1 cellular context compared by ENCODE assay signal in genomic region chr17:72338847-72339790, GRCh38.
TF ChIP-seq lines count a peak whose summit lies in the region.

No MANE protein-coding gene starts in this region.

TF ChIP-seq in HepG2, 621 proteins besides CTCF, POLR2A, EP300 and RAD21 (continued from another document and continues in another):
- no peak; the same call in 1 of the 2 replicates for TF ChIP-seq ZNF414 (CRISPR knock-in tag; IDR thresholded peaks at IDR 0.05)
- TF ChIP-seq XBP1 (CRISPR knock-in tag; IDR thresholded peaks at IDR 0.05), result no peak
- no peak; the same call in 1 of the 2 replicates for TF ChIP-seq KLF11 (CRISPR knock-in tag; IDR thresholded peaks at IDR 0.05)
- TF ChIP-seq MATR3 (CRISPR knock-in tag; IDR thresholded peaks at IDR 0.05), result no peak
- TF ChIP-seq THYN1 (CRISPR knock-in tag; IDR thresholded peaks at IDR 0.05; ENCODE audit: borderline replicate concordance, low read depth), result peak; percentile 16; the same call in 1 of the 2 replicates
- TF ChIP-seq ZSCAN25 (CRISPR knock-in tag; IDR thresholded peaks at IDR 0.05), result no peak
- no peak; the same call in 1 of the 2 replicates for TF ChIP-seq JUNB (CRISPR knock-in tag; IDR thresholded peaks at IDR 0.05; ENCODE audit: borderline replicate concordance)
- no peak for TF ChIP-seq NFKBIZ (CRISPR knock-in tag; IDR thresholded peaks at IDR 0.05)
- peak; percentile 5; the same call in 1 of the 2 replicates for TF ChIP-seq ZMYM3 (CRISPR knock-in tag; IDR thresholded peaks at IDR 0.05)
- TF ChIP-seq CBFB (CRISPR knock-in tag; IDR thresholded peaks at IDR 0.05), result no peak
- no peak; the same call in none of the 2 replicates for TF ChIP-seq KMT2A (CRISPR knock-in tag; IDR thresholded peaks at IDR 0.05)
- TF ChIP-seq ZNF772 (CRISPR knock-in tag; IDR thresholded peaks at IDR 0.05), result no peak
- TF ChIP-seq TGIF2 (CRISPR knock-in tag; IDR thresholded peaks at IDR 0.05), result no peak
- 0 out of 2 replicates have a peak, but pooled peaks have one; percentile 62 for TF ChIP-seq ZFP90 (CRISPR knock-in tag; IDR thresholded peaks at IDR 0.05; ENCODE audit: borderline replicate concordance)
- peak; percentile 92 for TF ChIP-seq ZNF18 (CRISPR knock-in tag; IDR thresholded peaks at IDR 0.05; ENCODE audit: insufficient replicate concordance)
- no peak for TF ChIP-seq ZNF44 (CRISPR knock-in tag; IDR thresholded peaks at IDR 0.05)
- no peak for TF ChIP-seq RNF2 (conservative IDR thresholded peaks at IDR 0.05; ENCODE audit: low read depth)
- no peak for TF ChIP-seq HCFC1 (IDR thresholded peaks at IDR 0.05; ENCODE audit: low read depth, low read length)
- TF ChIP-seq, protein P1, sequence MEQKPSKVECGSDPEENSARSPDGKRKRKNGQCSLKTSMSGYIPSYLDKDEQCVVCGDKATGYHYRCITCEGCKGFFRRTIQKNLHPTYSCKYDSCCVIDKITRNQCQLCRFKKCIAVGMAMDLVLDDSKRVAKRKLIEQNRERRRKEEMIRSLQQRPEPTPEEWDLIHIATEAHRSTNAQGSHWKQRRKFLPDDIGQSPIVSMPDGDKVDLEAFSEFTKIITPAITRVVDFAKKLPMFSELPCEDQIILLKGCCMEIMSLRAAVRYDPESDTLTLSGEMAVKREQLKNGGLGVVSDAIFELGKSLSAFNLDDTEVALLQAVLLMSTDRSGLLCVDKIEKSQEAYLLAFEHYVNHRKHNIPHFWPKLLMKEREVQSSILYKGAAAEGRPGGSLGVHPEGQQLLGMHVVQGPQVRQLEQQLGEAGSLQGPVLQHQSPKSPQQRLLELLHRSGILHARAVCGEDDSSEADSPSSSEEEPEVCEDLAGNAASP (CRISPR knock-in tag; IDR thresholded peaks at IDR 0.05; ENCODE audit: borderline replicate concordance), result no peak
- TF ChIP-seq, protein P2, sequence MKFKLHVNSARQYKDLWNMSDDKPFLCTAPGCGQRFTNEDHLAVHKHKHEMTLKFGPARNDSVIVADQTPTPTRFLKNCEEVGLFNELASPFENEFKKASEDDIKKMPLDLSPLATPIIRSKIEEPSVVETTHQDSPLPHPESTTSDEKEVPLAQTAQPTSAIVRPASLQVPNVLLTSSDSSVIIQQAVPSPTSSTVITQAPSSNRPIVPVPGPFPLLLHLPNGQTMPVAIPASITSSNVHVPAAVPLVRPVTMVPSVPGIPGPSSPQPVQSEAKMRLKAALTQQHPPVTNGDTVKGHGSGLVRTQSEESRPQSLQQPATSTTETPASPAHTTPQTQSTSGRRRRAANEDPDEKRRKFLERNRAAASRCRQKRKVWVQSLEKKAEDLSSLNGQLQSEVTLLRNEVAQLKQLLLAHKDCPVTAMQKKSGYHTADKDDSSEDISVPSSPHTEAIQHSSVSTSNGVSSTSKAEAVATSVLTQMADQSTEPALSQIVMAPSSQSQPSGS (CRISPR knock-in tag; IDR thresholded peaks at IDR 0.05), result peak; percentile 96
- no peak for TF ChIP-seq SP1 (IDR thresholded peaks at IDR 0.05)
- no peak for TF ChIP-seq SP1 (CRISPR knock-in tag; IDR thresholded peaks at IDR 0.05)
- TF ChIP-seq ZNF550 (CRISPR knock-in tag; IDR thresholded peaks at IDR 0.05; ENCODE audit: borderline replicate concordance), result no peak
- TF ChIP-seq HMG20A (CRISPR knock-in tag; IDR thresholded peaks at IDR 0.05; ENCODE audit: borderline replicate concordance), result peak; percentile 70; the same call in 1 of the 2 replicates
- TF ChIP-seq, protein P3, sequence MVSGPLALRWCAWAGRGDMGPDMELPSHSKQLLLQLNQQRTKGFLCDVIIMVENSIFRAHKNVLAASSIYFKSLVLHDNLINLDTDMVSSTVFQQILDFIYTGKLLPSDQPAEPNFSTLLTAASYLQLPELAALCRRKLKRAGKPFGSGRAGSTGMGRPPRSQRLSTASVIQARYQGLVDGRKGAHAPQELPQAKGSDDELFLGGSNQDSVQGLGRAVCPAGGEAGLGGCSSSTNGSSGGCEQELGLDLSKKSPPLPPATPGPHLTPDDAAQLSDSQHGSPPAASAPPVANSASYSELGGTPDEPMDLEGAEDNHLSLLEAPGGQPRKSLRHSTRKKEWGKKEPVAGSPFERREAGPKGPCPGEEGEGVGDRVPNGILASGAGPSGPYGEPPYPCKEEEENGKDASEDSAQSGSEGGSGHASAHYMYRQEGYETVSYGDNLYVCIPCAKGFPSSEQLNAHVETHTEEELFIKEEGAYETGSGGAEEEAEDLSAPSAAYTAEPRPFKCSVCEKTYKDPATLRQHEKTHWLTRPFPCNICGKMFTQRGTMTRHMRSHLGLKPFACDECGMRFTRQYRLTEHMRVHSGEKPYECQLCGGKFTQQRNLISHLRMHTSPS (CRISPR knock-in tag; IDR thresholded peaks at IDR 0.05; ENCODE audit: low read depth), result peak; percentile 65; the same call in 1 of the 2 replicates
- TF ChIP-seq HOXA9 (CRISPR knock-in tag; IDR thresholded peaks at IDR 0.05; ENCODE audit: borderline replicate concordance), result no peak
- TF ChIP-seq, protein P4, sequence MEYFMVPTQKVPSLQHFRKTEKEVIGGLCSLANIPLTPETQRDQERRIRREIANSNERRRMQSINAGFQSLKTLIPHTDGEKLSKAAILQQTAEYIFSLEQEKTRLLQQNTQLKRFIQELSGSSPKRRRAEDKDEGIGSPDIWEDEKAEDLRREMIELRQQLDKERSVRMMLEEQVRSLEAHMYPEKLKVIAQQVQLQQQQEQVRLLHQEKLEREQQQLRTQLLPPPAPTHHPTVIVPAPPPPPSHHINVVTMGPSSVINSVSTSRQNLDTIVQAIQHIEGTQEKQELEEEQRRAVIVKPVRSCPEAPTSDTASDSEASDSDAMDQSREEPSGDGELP (IDR thresholded peaks at IDR 0.05; ENCODE audit: borderline replicate concordance, low read depth), result no peak
- TF ChIP-seq GABPB1 (CRISPR knock-in tag; IDR thresholded peaks at IDR 0.05), result no peak; the same call in 1 of the 2 replicates
- peak; percentile 76 for TF ChIP-seq CREM (IDR thresholded peaks at IDR 0.05)
- TF ChIP-seq CREM (CRISPR knock-in tag; IDR thresholded peaks at IDR 0.05), result no peak
- TF ChIP-seq CREBL2 (CRISPR knock-in tag; IDR thresholded peaks at IDR 0.05; ENCODE audit: borderline replicate concordance), result no peak
- no peak; the same call in 1 of the 2 replicates for TF ChIP-seq SP4 (CRISPR knock-in tag; IDR thresholded peaks at IDR 0.05)
- no peak for TF ChIP-seq ZNF652 (CRISPR knock-in tag; IDR thresholded peaks at IDR 0.05; ENCODE audit: borderline replicate concordance, low read depth)
- no peak for TF ChIP-seq AKNA (CRISPR knock-in tag; IDR thresholded peaks at IDR 0.05; ENCODE audit: borderline replicate concordance)
- no peak for TF ChIP-seq RFX5 (IDR thresholded peaks at IDR 0.05; ENCODE audit: low read depth, low read length)
- no peak for TF ChIP-seq RARG (CRISPR knock-in tag; IDR thresholded peaks at IDR 0.05; ENCODE audit: low read depth)
- TF ChIP-seq NCOA2 (CRISPR knock-in tag; IDR thresholded peaks at IDR 0.05), result peak; percentile 80
- no peak for TF ChIP-seq ISX (CRISPR knock-in tag; conservative IDR thresholded peaks at IDR 0.05)
- TF ChIP-seq ZNF333 (CRISPR knock-in tag; IDR thresholded peaks at IDR 0.05; ENCODE audit: borderline replicate concordance), result no peak
- no peak for TF ChIP-seq GABPA (IDR thresholded peaks at IDR 0.05; ENCODE audit: low read depth, low read length)
- peak; percentile 59; the same call in 1 of the 2 replicates for TF ChIP-seq GABPA (CRISPR knock-in tag; IDR thresholded peaks at IDR 0.05; ENCODE audit: low read depth)
- TF ChIP-seq ZNF747 (CRISPR knock-in tag; IDR thresholded peaks at IDR 0.05; ENCODE audit: borderline replicate concordance), result no peak
- peak; percentile 68 for TF ChIP-seq POGZ (CRISPR knock-in tag; IDR thresholded peaks at IDR 0.05)
- TF ChIP-seq NPAS2 (CRISPR knock-in tag; IDR thresholded peaks at IDR 0.05; ENCODE audit: borderline replicate concordance), result no peak
- TF ChIP-seq, protein P5, sequence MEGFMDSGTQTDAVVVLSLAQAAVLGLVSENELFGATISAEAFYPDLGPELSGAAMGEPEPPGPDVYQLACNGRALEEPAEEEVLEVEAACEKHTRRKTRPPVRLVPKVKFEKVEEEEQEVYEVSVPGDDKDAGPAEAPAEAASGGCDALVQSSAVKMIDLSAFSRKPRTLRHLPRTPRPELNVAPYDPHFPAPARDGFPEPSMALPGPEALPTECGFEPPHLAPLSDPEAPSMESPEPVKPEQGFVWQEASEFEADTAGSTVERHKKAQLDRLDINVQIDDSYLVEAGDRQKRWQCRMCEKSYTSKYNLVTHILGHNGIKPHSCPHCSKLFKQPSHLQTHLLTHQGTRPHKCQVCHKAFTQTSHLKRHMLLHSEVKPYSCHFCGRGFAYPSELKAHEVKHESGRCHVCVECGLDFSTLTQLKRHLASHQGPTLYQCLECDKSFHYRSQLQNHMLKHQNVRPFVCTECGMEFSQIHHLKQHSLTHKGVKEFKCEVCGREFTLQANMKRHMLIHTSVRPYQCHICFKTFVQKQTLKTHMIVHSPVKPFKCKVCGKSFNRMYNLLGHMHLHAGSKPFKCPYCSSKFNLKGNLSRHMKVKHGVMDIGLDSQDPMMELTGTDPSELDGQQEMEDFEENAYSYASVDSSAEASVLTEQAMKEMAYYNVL (CRISPR knock-in tag; IDR thresholded peaks at IDR 0.05; ENCODE audit: borderline replicate concordance), result peak; percentile 83; the same call in 1 of the 2 replicates
- TF ChIP-seq KLF16 (CRISPR knock-in tag; IDR thresholded peaks at IDR 0.05), result no peak
- no peak for TF ChIP-seq ZNF225 (CRISPR knock-in tag; IDR thresholded peaks at IDR 0.05)
- TF ChIP-seq DZIP1 (CRISPR knock-in tag; IDR thresholded peaks at IDR 0.05), result no peak
- TF ChIP-seq ZNF10 (CRISPR knock-in tag; IDR thresholded peaks at IDR 0.05; ENCODE audit: borderline replicate concordance, low read depth), result no peak
- no peak; the same call in 1 of the 2 replicates for TF ChIP-seq ZNF337 (CRISPR knock-in tag; IDR thresholded peaks at IDR 0.05; ENCODE audit: borderline replicate concordance, low read depth)
- TF ChIP-seq SOX5 (CRISPR knock-in tag; IDR thresholded peaks at IDR 0.05; ENCODE audit: borderline replicate concordance), result peak; percentile 69
